In genomic region chr19:30068528-30069395, GRCh38 we compare ENCODE assay signal across 20 cellular contexts.
DNase-seq lines count a peak whose midpoint lies in the region; ATAC-seq and TF ChIP-seq lines count a peak whose summit lies in the region.
"Had no signal": no experiment of that assay in that cellular context is flagged by ENCODE, and none has a peak within 500 bp of the region (broad histone marks: within the 10 kb centered on the region; RNA-seq: fewer than 3 reads in every experiment).

No MANE protein-coding gene starts in this region.

- TF ChIP-seq POLR2A in spleen (IDR thresholded peaks at IDR 0.05) (no peak), gastrocnemius medialis (IDR thresholded peaks at IDR 0.05) (no peak)

- H3K27me3 ChIP-seq in spleen (replicated peaks in 1 of 7) (peaks cover 0 to 17% (median 0%) of the 10 kb centered on the region in 7 donors), gastrocnemius medialis (peaks cover 0 to 6% (median 6%) of the 10 kb centered on the region in 3 donors)

- H3K4me3 ChIP-seq in spleen = no peak overlapping the region
- H3K4me3 ChIP-seq in gastrocnemius medialis = no peak overlapping the region
- H3K4me3 ChIP-seq: K562 had no signal

- peak; percentile 41 for DNase-seq in activated CD8-positive, alpha-beta memory T cell treated with anti-CD3 and anti-CD28 coated beads for 24 hours
- no peak for DNase-seq in activated CD8-positive, alpha-beta memory T cell treated with anti-CD3 and anti-CD28 coated beads, Interleukin-2, amount 50 U/mL, for 4 hours
- DNase-seq in left lobe of liver (ENCODE audit: low spot score) = peak; percentile 24
- peak; percentile 64 for DNase-seq in spleen
- no peak for DNase-seq in DMS153 (lab: John Stamatoyannopoulos, UW)
- DNase-seq in DMS 273 treated with DMSO at 0.1 percent for 48 hours (lab: John Stamatoyannopoulos, UW) = no peak
- DNase-seq in gastrocnemius medialis = no peak
- DNase-seq: CD4-positive, CD25-positive, alpha-beta regulatory T cell; COR-L47; GDM1; NCI-H1105; NCI-H1694; NCI-H510A; NCI-H774; OCI-M1; RPMI8226; SIG-M5 had no signal

- WGBS in spleen, 5 donors = 85 to 94% (median 88%) methylated on average over 2 of the region's 2 CpGs

- TF ChIP-seq CTCF in VCaP (conservative IDR thresholded peaks at IDR 0.05) = no peak
- no peak for TF ChIP-seq CTCF in spleen (IDR thresholded peaks at IDR 0.05 in 8 of 11, conservative IDR thresholded peaks at IDR 0.05 in 3 of 11)
- no peak for TF ChIP-seq CTCF in gastrocnemius medialis (IDR thresholded peaks at IDR 0.05 in 4 of 5, conservative IDR thresholded peaks at IDR 0.05 in 1 of 5)

- intact Hi-C loops in spleen (cut with DNase I; ENCODE audit: low total_unique reads) = no loop called here
- intact Hi-C loops in gastrocnemius medialis (cut with DNase I; ENCODE audit: low total_unique reads) = no loop called here

- ATAC-seq in left lobe of liver (no peak), gastrocnemius medialis (no peak)
- ATAC-seq: K562 had no signal

- H3K4me1 ChIP-seq in spleen = no peaks in the 10 kb centered on the region
- H3K4me1 ChIP-seq in gastrocnemius medialis = no peaks in the 10 kb centered on the region

- H3K9me3 ChIP-seq in spleen (no peaks in the 10 kb centered on the region), gastrocnemius medialis (no peaks in the 10 kb centered on the region)

- in situ Hi-C loops in gastrocnemius medialis (cut with MboI; ENCODE audit: low sequenced_read_pairs in 4 of 4) = no loop called here

- H3K27ac ChIP-seq in VCaP (peak overlapping the region; percentile 96; the same call in 1 of the 2 replicates), spleen (no peak overlapping the region), gastrocnemius medialis (no peak overlapping the region)
- H3K27ac ChIP-seq: 22Rv1 had no signal

- H3K36me3 ChIP-seq in spleen = no peaks in the 10 kb centered on the region
- H3K36me3 ChIP-seq in gastrocnemius medialis = no peaks in the 10 kb centered on the region

Comparison
In these comparisons a context has a peak if more than half of its experiments do, and no peak if none do; other contexts are left out.
1. DNase-seq: peak in activated CD8-positive, alpha-beta memory T cell treated with anti-CD3 and anti-CD28 coated beads for 24 hours (single experiment), left lobe of liver (single experiment) and spleen (single experiment); none in activated CD8-positive, alpha-beta memory T cell treated with anti-CD3 and anti-CD28 coated beads, Interleukin-2, amount 50 U/mL, for 4 hours (single experiment), DMS153 (single experiment), DMS 273 treated with DMSO at 0.1 percent for 48 hours (single experiment) and gastrocnemius medialis (0 of 2).